Comparison of ENCODE assay signal across 15 cellular contexts in the genomic region with DNA sequence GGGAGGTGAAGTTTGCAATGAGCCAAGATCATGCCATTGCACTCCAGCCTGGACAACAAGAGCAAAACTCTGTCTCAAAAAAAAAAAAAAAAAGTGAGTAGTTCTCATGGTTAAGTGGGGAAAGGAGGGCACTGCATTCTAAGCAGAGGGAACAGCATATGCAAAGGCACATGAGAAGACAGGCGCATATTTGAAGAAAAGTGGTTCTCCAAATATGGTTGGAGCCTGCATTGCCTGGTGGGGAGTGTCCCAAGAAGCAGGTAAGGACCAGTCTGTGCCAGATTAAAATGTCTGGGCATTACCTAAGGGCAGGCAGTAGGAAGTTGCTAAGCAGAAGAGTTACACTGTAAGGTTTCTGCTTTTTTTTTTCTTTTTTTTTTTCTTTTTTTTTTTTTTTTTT. TPM values are rescaled to one million over a fixed set of nuclear protein-coding genes. Genes with fewer than 3 reads are reported as not detected.
DNase-seq lines count a peak whose midpoint lies in the region; ATAC-seq and TF ChIP-seq lines count a peak whose summit lies in the region.
"Had no signal": no experiment of that assay in that cellular context is flagged by ENCODE, and none has a peak within 500 bp of the region (broad histone marks: within the 10 kb centered on the region; RNA-seq: fewer than 3 reads in every experiment).

No MANE protein-coding gene starts in this region.

- CTCF ChIA-PET in CD8-positive, alpha-beta memory T cell (lab: Charles Lee), result no interaction called here

- H3K4me1 ChIP-seq in CD8-positive, alpha-beta memory T cell (ENCODE audit: insufficient read depth, low read length), result peaks cover 14% of the 10 kb centered on the region
- H3K4me1 ChIP-seq in neutrophil (ENCODE audit: control insufficient read depth in 1 of 2, insufficient read depth in 1 of 2, low read depth in 1 of 2, low read length in 1 of 2), result peaks cover 61 to 64% of the 10 kb centered on the region in 2 experiments

- H3K9me3 ChIP-seq in CD8-positive, alpha-beta memory T cell (ENCODE audit: low read length), result no peaks in the 10 kb centered on the region
- no peaks in the 10 kb centered on the region for H3K9me3 ChIP-seq in neutrophil
- H3K9me3 ChIP-seq: BLaER1 treated with 17β-estradiol and CSF1 and Interleukin-3, amounts not matched to agents 10 nM and 100 nM had no signal

- H3K36me3 Mint-ChIP-seq in CD8-positive, alpha-beta memory T cell, result peaks cover 0 to 37% (median 6%) of the 10 kb centered on the region in 3 donors
- H3K36me3 Mint-ChIP-seq in brain, result peaks cover 15% of the 10 kb centered on the region
- H3K36me3 Mint-ChIP-seq: IgD-negative memory B cell had no signal

- no peaks in the 10 kb centered on the region for H3K27me3 Mint-ChIP-seq in CD8-positive, alpha-beta memory T cell
- peaks cover 3% of the 10 kb centered on the region for H3K27me3 Mint-ChIP-seq in brain
- H3K27me3 Mint-ChIP-seq: CD4-positive, CD25-positive, alpha-beta regulatory T cell; IgD-negative memory B cell had no signal

- ATAC-seq in GM18498 (IDR thresholded peaks at IDR 0.05; ENCODE audit: unreplicated experiment) (no peak), GM18519 (IDR thresholded peaks at IDR 0.05; ENCODE audit: low FRiP score, unreplicated experiment) (no peak)

- peaks cover 20 to 31% (median 26%) of the 10 kb centered on the region in 3 donors for H3K4me1 Mint-ChIP-seq in CD8-positive, alpha-beta memory T cell
- peaks cover 18% of the 10 kb centered on the region for H3K4me1 Mint-ChIP-seq in brain

- no peaks in the 10 kb centered on the region for H3K36me3 ChIP-seq in CD8-positive, alpha-beta memory T cell (ENCODE audit: insufficient read depth, low read length)
- H3K36me3 ChIP-seq in neutrophil, result peaks cover 3% of the 10 kb centered on the region

- peak overlapping the region in 4 of 7 donors; percentile 23 to 73 (median 53) for H3K4me3 Mint-ChIP-seq in CD8-positive, alpha-beta memory T cell
- peak overlapping the region in 4 of 5 experiments; percentile 6 to 76 (median 64) for H3K4me3 Mint-ChIP-seq in brain

- H3K27ac Mint-ChIP-seq in CD8-positive, alpha-beta memory T cell, result peak overlapping the region in 2 of 8 donors; percentile 77 to 94
- peak overlapping the region in 2 of 5 experiments; percentile 48 to 67 for H3K27ac Mint-ChIP-seq in brain

- TF ChIP-seq CTCF in brain (conservative IDR thresholded peaks at IDR 0.05), result no peak
- no peak for TF ChIP-seq CTCF in neutrophil (IDR thresholded peaks at IDR 0.05)

- POLR2A ChIA-PET in CD8-positive, alpha-beta memory T cell (lab: Charles Lee), result no interaction called here

- no peaks in the 10 kb centered on the region for H3K27me3 ChIP-seq in CD8-positive, alpha-beta memory T cell (ENCODE audit: insufficient read depth, low read length, poor library complexity, severe bottlenecking)
- no peaks in the 10 kb centered on the region for H3K27me3 ChIP-seq in neutrophil
- H3K27me3 ChIP-seq: BLaER1 treated with 17β-estradiol and CSF1 and Interleukin-3, amounts not matched to agents 10 nM and 100 nM had no signal

- H3K27ac ChIP-seq in CD8-positive, alpha-beta memory T cell (ENCODE audit: low read depth, low read length), result no peak overlapping the region
- H3K27ac ChIP-seq in neutrophil, result peak overlapping the region; percentile 94
- no peak overlapping the region for H3K27ac ChIP-seq in substantia nigra (ENCODE audit: low read depth, low read length, poor library complexity, severe bottlenecking)
- H3K27ac ChIP-seq: 22Rv1 had no signal

- peak; percentile 28 for DNase-seq in DMS53 (lab: John Stamatoyannopoulos, UW)
- no peak for DNase-seq in DMS53 treated with DMSO at 0.1 percent for 48 hours (lab: John Stamatoyannopoulos, UW; ENCODE audit: unreplicated experiment)
- no peak for DNase-seq in CD8-positive, alpha-beta memory T cell
- DNase-seq in substantia nigra (lab: John Stamatoyannopoulos, UW), result no peak
- DNase-seq: CD4-positive, CD25-positive, alpha-beta regulatory T cell; DND-41; GDM1; HCEC 1CT had no signal

- no peaks in the 10 kb centered on the region for H3K9me3 Mint-ChIP-seq in CD8-positive, alpha-beta memory T cell
- H3K9me3 Mint-ChIP-seq in brain, result no peaks in the 10 kb centered on the region
- H3K9me3 Mint-ChIP-seq: CD4-positive, CD25-positive, alpha-beta regulatory T cell; IgD-negative memory B cell had no signal

- H3K4me3 ChIP-seq in CD8-positive, alpha-beta memory T cell (ENCODE audit: low read length), result no peak overlapping the region
- no peak overlapping the region for H3K4me3 ChIP-seq in neutrophil (ENCODE audit: low read depth in 1 of 2, low read length in 1 of 2)
- H3K4me3 ChIP-seq: BLaER1 treated with 17β-estradiol and CSF1 and Interleukin-3, amounts not matched to agents 10 nM and 100 nM had no signal

RNA-seq across cellular contexts. Expression of gene KPNA6, which starts 2.5 kb away (rescaled TPM):
- total RNA-seq in CD8-positive, alpha-beta memory T cell, result 10 to 100 TPM; 91.8 to 96.7 TPM
- 29.3 TPM for polyA plus RNA-seq in CD8-positive, alpha-beta memory T cell
- polyA plus RNA-seq in brain (ENCODE audit: insufficient read depth, low read depth, low replicate concordance), result 21.4 TPM

RNA-seq across cellular contexts. Expression of gene TMEM39B, which starts 32.6 kb away (rescaled TPM):
- 10 to 100 TPM; 23.4 to 25.8 TPM for total RNA-seq in CD8-positive, alpha-beta memory T cell
- 2.4 TPM for polyA plus RNA-seq in CD8-positive, alpha-beta memory T cell
- 29.0 TPM for polyA plus RNA-seq in brain (ENCODE audit: insufficient read depth, low read depth, low replicate concordance)
